11 cellular contexts compared by ENCODE assay signal in the genomic region with DNA sequence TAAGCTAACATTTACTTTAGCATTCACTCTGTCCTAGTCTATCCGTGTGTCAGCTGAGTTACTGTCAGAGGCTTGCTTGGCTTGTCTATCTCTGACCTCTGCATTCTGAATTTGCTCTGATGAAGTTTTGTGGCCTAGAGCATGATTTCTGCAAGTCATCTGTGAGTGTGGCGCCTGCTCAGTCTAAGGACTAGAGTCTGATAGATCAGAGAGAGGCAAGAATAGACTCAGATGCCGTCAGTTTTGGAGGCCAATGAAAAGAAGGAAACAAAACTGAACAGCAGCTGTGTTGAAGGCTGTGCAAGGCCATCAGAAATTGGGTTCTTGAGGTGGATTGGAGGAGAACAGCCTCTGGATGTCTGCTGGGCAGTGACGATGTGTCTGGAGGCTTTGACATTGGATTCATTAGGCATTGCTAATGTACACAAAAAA.
DNase-seq lines count a peak whose midpoint lies in the region; ATAC-seq and TF ChIP-seq lines count a peak whose summit lies in the region.
"Had no signal": no experiment of that assay in that cellular context is flagged by ENCODE, and none has a peak within 500 bp of the region (broad histone marks: within the 10 kb centered on the region; RNA-seq: fewer than 3 reads in every experiment).

No MANE protein-coding gene starts in this region.

- peaks cover 31% of the 10 kb centered on the region for H3K4me1 ChIP-seq in left ventricle myocardium inferior
- H3K4me1 ChIP-seq: transverse colon had no signal

- H3K27ac ChIP-seq in left ventricle myocardium inferior (replicated peaks): peak overlapping the region; percentile 73

- H3K27me3 ChIP-seq in left ventricle myocardium inferior (ENCODE audit: low read depth): no peaks in the 10 kb centered on the region
- H3K27me3 ChIP-seq: transverse colon had no signal

- ATAC-seq in HG02571 (IDR thresholded peaks at IDR 0.05; ENCODE audit: unreplicated experiment) (no peak), GM21619 (IDR thresholded peaks at IDR 0.05; ENCODE audit: unreplicated experiment) (no peak)
- ATAC-seq: activated T-cell treated with anti-CD3 and anti-CD28 coated beads, Interleukin-2, amount 50 U/mL, for 4 hours had no signal

- H3K9me3 ChIP-seq in left ventricle myocardium inferior (replicated peaks): no peaks in the 10 kb centered on the region
- H3K9me3 ChIP-seq: transverse colon had no signal

- peak overlapping the region; percentile 5 for H3K4me3 ChIP-seq in left ventricle myocardium inferior
- H3K4me3 ChIP-seq: transverse colon had no signal

- no peak for TF ChIP-seq CTCF in left ventricle myocardium inferior (IDR thresholded peaks at IDR 0.05; ENCODE audit: borderline replicate concordance)

- no peaks in the 10 kb centered on the region for H3K36me3 ChIP-seq in left ventricle myocardium inferior
- H3K36me3 ChIP-seq: transverse colon had no signal

- DNase-seq in EH (ENCODE audit: low read depth) (peak; percentile 5), amniotic epithelial cell (ENCODE audit: low read depth) (peak; percentile 40), left ventricle myocardium inferior (no peak), putamen (ENCODE audit: low spot score) (peak; percentile 70)
- no peak for DNase-seq in stimulated activated CD4-positive, alpha-beta T cell treated with anti-CD3 and anti-CD28 coated beads, Interleukin-12 subunit alpha, Interleukin-12 subunit beta, amount 100 ng/mL, for 4 hours
- DNase-seq in activated naive CD4-positive, alpha-beta T cell (lab: John Stamatoyannopoulos, UW): no peak
- DNase-seq: activated T-cell treated with anti-CD3 and anti-CD28 coated beads, Interleukin-2, amount 50 U/mL, for 4 hours; Calu3; transverse colon had no signal

- intact Hi-C loops in left ventricle myocardium inferior (cut with micrococcal nuclease): no loop called here

Comparison
In these comparisons a context has a peak if more than half of its experiments do, and no peak if none do; other contexts are left out.
1. DNase-seq: peak in EH (single experiment), amniotic epithelial cell (single experiment) and putamen (single experiment); none in left ventricle myocardium inferior (single experiment), stimulated activated CD4-positive, alpha-beta T cell treated with anti-CD3 and anti-CD28 coated beads, Interleukin-12 subunit alpha, Interleukin-12 subunit beta, amount 100 ng/mL, for 4 hours (single experiment) and activated naive CD4-positive, alpha-beta T cell (0 of 4).